8 cellular contexts compared by ENCODE assay signal in the genomic region with DNA sequence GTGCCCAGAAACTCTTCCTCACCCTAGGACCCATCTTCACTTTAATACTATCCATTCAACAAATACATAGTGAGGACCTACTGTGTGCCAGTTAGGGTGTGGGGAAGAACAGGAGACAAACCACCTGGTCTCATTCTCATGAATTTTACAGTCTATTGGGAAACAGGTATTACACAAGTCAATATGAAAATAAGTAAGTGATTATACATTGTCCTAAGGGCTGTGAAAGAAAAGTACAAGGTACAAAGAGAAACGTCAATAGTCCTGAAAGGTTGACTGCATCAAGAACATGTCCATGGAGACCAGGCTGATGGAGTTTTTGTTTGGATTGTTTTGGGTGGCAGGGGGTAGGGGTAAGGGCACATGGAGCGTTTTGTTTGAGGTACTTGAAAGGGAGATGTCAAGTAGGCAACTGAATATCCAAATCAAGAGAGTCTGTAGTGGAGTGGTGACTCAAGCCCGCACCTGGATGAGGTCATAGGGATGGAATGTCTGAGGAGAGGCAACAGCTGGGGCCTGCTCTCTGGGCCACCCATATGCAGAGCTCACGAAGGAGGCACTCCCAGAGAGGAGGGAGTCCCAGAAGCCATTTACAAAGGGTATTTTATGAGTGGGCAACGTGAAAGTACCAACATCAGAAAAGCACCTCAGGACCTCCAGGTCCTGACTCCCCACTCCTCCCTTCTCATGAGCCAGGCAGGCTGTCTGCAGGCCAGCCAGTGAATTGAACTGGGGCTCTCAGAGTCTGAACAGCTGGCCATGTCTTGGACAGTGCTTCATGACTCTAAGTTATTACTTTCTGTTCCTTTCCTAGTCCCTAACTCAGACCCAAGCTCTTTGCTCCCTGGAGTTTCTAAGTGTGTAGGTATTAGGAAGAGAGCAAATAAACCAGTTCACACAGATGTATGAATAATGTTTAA.
DNase-seq lines count a peak whose midpoint lies in the region; FAIRE-seq and TF ChIP-seq lines count a peak whose summit lies in the region.

No MANE protein-coding gene starts in this region.

- no peak for TF ChIP-seq CTCF in mesothelial cell of epicardium (IDR thresholded peaks at IDR 0.05; ENCODE audit: unreplicated experiment)

- no peak overlapping the region for H3K4me3 ChIP-seq in urinary bladder (ENCODE audit: low read depth, low read length)

- H3K27ac ChIP-seq in urinary bladder (ENCODE audit: low read depth), result peak overlapping the region; percentile 24

- H3K36me3 ChIP-seq in urinary bladder (ENCODE audit: insufficient read depth), result no peaks in the 10 kb centered on the region

- H3K4me1 ChIP-seq in urinary bladder (ENCODE audit: insufficient read depth), result no peaks in the 10 kb centered on the region

- DNase-seq in NCI-H2171 treated with DMSO at 0.1 percent for 48 hours (lab: John Stamatoyannopoulos, UW) (peak; percentile 27), NCI-H2171 (lab: John Stamatoyannopoulos, UW) (no peak), T47D (ENCODE audit: low read depth in 1 of 2, low spot score in 1 of 2) (peak; percentile 38 to 73), mesothelial cell of epicardium (ENCODE audit: low spot score in 2 of 2, unreplicated experiment in 2 of 2) (no peak), dedifferentiated amniotic fluid mesenchymal stem cell (ENCODE audit: extremely low spot score) (no peak), cortex of kidney (lab: John Stamatoyannopoulos, UW) (no peak), frontal cortex (ENCODE audit: low spot score in 2 of 2) (no peak)

- 72% methylated on average over 5 of the region's 5 CpGs for WGBS in urinary bladder

- peak overlapping the region; percentile 97 for H3K27ac Mint-ChIP-seq in mesothelial cell of epicardium

- H3K4me1 Mint-ChIP-seq in mesothelial cell of epicardium, result peaks cover 71% of the 10 kb centered on the region

- H3K9me3 Mint-ChIP-seq in mesothelial cell of epicardium, result peaks cover 7% of the 10 kb centered on the region

- no peak overlapping the region for H3K4me3 Mint-ChIP-seq in mesothelial cell of epicardium

- in situ Hi-C loops in T47D (cut with HindIII; ENCODE audit: low pct_unique_long_range_greater_than_20kb, low sequenced_read_pairs), result no loop called here

- H3K27me3 Mint-ChIP-seq in mesothelial cell of epicardium (ENCODE audit: low read depth), result no peaks in the 10 kb centered on the region

- no peak for FAIRE-seq in frontal cortex (lab: Jason Lieb, UNC)

- H3K36me3 Mint-ChIP-seq in mesothelial cell of epicardium, result peaks cover 7% of the 10 kb centered on the region

Comparison
In these comparisons a context has a peak if more than half of its experiments do, and no peak if none do; other contexts are left out.
1. DNase-seq: peak in NCI-H2171 treated with DMSO at 0.1 percent for 48 hours (single experiment) and T47D (2 of 2); none in NCI-H2171 (single experiment), mesothelial cell of epicardium (0 of 2), dedifferentiated amniotic fluid mesenchymal stem cell (single experiment), cortex of kidney (single experiment) and frontal cortex (0 of 2).